Comparison of ENCODE assay signal across 14 cellular contexts in the genomic region with DNA sequence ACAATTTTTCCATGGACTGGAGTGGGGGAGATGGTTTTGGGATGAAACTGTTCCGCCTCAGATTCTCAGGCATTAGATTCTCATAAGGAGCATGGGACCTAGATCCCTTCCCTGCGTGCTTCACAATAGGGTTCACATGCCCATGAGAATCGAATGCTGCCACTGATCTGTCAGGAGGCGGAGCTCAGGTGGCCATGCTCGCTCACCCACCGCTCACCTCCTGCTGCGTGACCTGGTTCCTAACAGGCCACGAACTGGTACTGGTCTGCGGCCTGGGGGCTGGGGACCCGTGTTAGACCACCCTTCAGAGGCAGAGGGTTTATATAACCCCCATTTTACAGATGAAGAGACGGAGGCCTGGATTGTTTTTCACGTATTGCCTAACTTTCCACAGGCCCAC. TPM values are rescaled to one million over a fixed set of nuclear protein-coding genes. Genes with fewer than 3 reads are reported as not detected.
DNase-seq lines count a peak whose midpoint lies in the region; ATAC-seq, FAIRE-seq and TF ChIP-seq lines count a peak whose summit lies in the region.
"Had no signal": no experiment of that assay in that cellular context is flagged by ENCODE, and none has a peak within 500 bp of the region (broad histone marks: within the 10 kb centered on the region; RNA-seq: fewer than 3 reads in every experiment).

No MANE protein-coding gene starts in this region.

- H2BK5ac ChIP-seq in neuronal stem cell (ENCODE audit: low read length) = no peak overlapping the region

- peaks cover 35% of the 10 kb centered on the region for H3K36me3 ChIP-seq in bronchial epithelial cell (ENCODE audit: control insufficient read depth, insufficient read depth, low read length)
- peaks cover 30 to 85% of the 10 kb centered on the region in 2 donors for H3K36me3 ChIP-seq in neuronal stem cell (replicated peaks in 1 of 2; ENCODE audit: control insufficient read depth in 2 of 2, insufficient read depth in 2 of 2, low read length in 2 of 2)

- no peaks in the 10 kb centered on the region for H3K9me3 ChIP-seq in AG04450 (ENCODE audit: control insufficient read depth, insufficient read depth, low read length)
- H3K9me3 ChIP-seq in neuronal stem cell (replicated peaks in 1 of 2; ENCODE audit: control insufficient read depth in 2 of 2, insufficient read depth in 1 of 2, low read depth in 1 of 2, low read length in 2 of 2) = no peaks in the 10 kb centered on the region

- POLR2A ChIA-PET in AG04450 (lab: Yijun Ruan, JAX) = interaction anchor here (1.9 kb wide), 1 partner anchor 16 kb away, joined by 37 read pairs; the partner anchor contains the start of gene SRSF4

- H2BK15ac ChIP-seq in neuronal stem cell (ENCODE audit: low read length) = no peak overlapping the region

- H3K27ac Mint-ChIP-seq in HFFc6 = peak overlapping the region; percentile 93
- no peak overlapping the region for H3K27ac Mint-ChIP-seq in activated CD8-positive, alpha-beta memory T cell treated with anti-CD3 and anti-CD28 coated beads, Interleukin-2, amount 10 ng/mL, durations not matched to agents 7 days and 5 days
- H3K27ac Mint-ChIP-seq: B cell; CD4-positive, alpha-beta T cell had no signal

- no peak overlapping the region for H2BK12ac ChIP-seq in neuronal stem cell (ENCODE audit: low read length)

- H3K79me1 ChIP-seq in neuronal stem cell (ENCODE audit: low read depth, low read length) = no peaks in the 10 kb centered on the region

- H3K4me1 Mint-ChIP-seq in HFFc6 (ENCODE audit: low read depth) = peaks cover 41% of the 10 kb centered on the region
- peaks cover 20% of the 10 kb centered on the region for H3K4me1 Mint-ChIP-seq in activated CD8-positive, alpha-beta memory T cell treated with anti-CD3 and anti-CD28 coated beads, Interleukin-2, amount 10 ng/mL, durations not matched to agents 7 days and 5 days

- peak overlapping the region; percentile 27 for H3K9ac ChIP-seq in neuronal stem cell (ENCODE audit: low read depth, low read length, poor library complexity)

- no peak for ATAC-seq in HG02938 (IDR thresholded peaks at IDR 0.05; ENCODE audit: unreplicated experiment)
- ATAC-seq in activated CD8-positive, alpha-beta memory T cell treated with anti-CD3 and anti-CD28 coated beads, Interleukin-2, amount 10 ng/mL, durations not matched to agents 7 days and 5 days = no peak
- no peak for ATAC-seq in HG02588 (IDR thresholded peaks at IDR 0.05; ENCODE audit: unreplicated experiment)

- H3K18ac ChIP-seq in neuronal stem cell (ENCODE audit: low read length) = no peak overlapping the region

- peaks cover 23% of the 10 kb centered on the region; the same call in 1 of the 2 replicates for H3K36me3 Mint-ChIP-seq in HFFc6 (ENCODE audit: low read depth)
- H3K36me3 Mint-ChIP-seq in activated CD8-positive, alpha-beta memory T cell treated with anti-CD3 and anti-CD28 coated beads, Interleukin-2, amount 10 ng/mL, durations not matched to agents 7 days and 5 days = peaks cover 1% of the 10 kb centered on the region

- no peak for TF ChIP-seq POLR2A in lower leg skin (IDR thresholded peaks at IDR 0.05)

- H3K23ac ChIP-seq in neuronal stem cell (ENCODE audit: low read depth, low read length, poor library complexity) = no peak overlapping the region

- no peak overlapping the region for H3K14ac ChIP-seq in neuronal stem cell (ENCODE audit: low read length)

- FAIRE-seq in bronchial epithelial cell (lab: Jason Lieb, UNC) = peak; percentile 55
- FAIRE-seq: H54 had no signal

- no peaks in the 10 kb centered on the region for H3K9me3 Mint-ChIP-seq in HFFc6
- H3K9me3 Mint-ChIP-seq in activated CD8-positive, alpha-beta memory T cell treated with anti-CD3 and anti-CD28 coated beads, Interleukin-2, amount 10 ng/mL, durations not matched to agents 7 days and 5 days (ENCODE audit: low read depth) = no peaks in the 10 kb centered on the region
- H3K9me3 Mint-ChIP-seq: CD4-positive, alpha-beta T cell had no signal

- no peaks in the 10 kb centered on the region; the same call in 1 of the 2 replicates for H3K27me3 Mint-ChIP-seq in HFFc6 (ENCODE audit: insufficient read depth)
- no peaks in the 10 kb centered on the region for H3K27me3 Mint-ChIP-seq in activated CD8-positive, alpha-beta memory T cell treated with anti-CD3 and anti-CD28 coated beads, Interleukin-2, amount 10 ng/mL, durations not matched to agents 7 days and 5 days
- H3K27me3 Mint-ChIP-seq: B cell; CD4-positive, alpha-beta T cell had no signal

- WGBS in neuronal stem cell (ENCODE audit: extremely low coverage in 2 of 2, insufficient read length in 2 of 2, insufficient replicate concordance in 1 of 2), 2 donors = no CpG with 5 or more reads among the region's 12 CpGs
- 93 to 97% methylated on average over 12 of the region's 12 CpGs for WGBS in lower leg skin, 2 donors

- no peak overlapping the region for H3K4ac ChIP-seq in neuronal stem cell (ENCODE audit: low read length)

- H3K4me3 ChIP-seq in AG04450 (ENCODE audit: low read depth, low read length) = no peak overlapping the region
- no peak overlapping the region for H3K4me3 ChIP-seq in bronchial epithelial cell (ENCODE audit: low read depth, low read length)
- peak overlapping the region in 1 of 2 donors; percentile 61 for H3K4me3 ChIP-seq in neuronal stem cell (ENCODE audit: low read length in 2 of 2)
- no peak overlapping the region for H3K4me3 ChIP-seq in lower leg skin (ENCODE audit: low read depth, poor library complexity, severe bottlenecking)
- H3K4me3 ChIP-seq: GM12878 had no signal

- H2BK120ac ChIP-seq in neuronal stem cell (ENCODE audit: low read depth, low read length) = no peak overlapping the region

- no peak overlapping the region for H3K4me2 ChIP-seq in neuronal stem cell (ENCODE audit: insufficient read depth, low read length, poor library complexity, severe bottlenecking)

- H4K91ac ChIP-seq in neuronal stem cell (ENCODE audit: low read depth, low read length, poor library complexity) = no peak overlapping the region

- CTCF ChIA-PET in AG04450 (lab: Charles Lee) = interaction anchor here (0.8 to 3.7 kb wide), 13 partner anchors 10 to 321 kb away, joined by 3 to 42 read pairs (median 5); partner anchors contain the start of genes SRSF4 and TMEM200B
- CTCF ChIA-PET in activated CD8-positive, alpha-beta memory T cell treated with anti-CD3 and anti-CD28 coated beads, Interleukin-2, amount 10 ng/mL, durations not matched to agents 7 days and 5 days (lab: Charles Lee) = interaction anchor here (0.6 to 10.4 kb wide), 20 partner anchors 10 to 1266 kb away, joined by 3 to 247 read pairs (median 3); partner anchors contain the start of genes SRSF4 and TMEM200B

- no peak overlapping the region for H2AFZ ChIP-seq in neuronal stem cell (ENCODE audit: low read length)

- H4K8ac ChIP-seq in neuronal stem cell (ENCODE audit: low read depth, low read length) = no peak overlapping the region

- DNase-seq in AG04450 (ENCODE audit: low read depth, low spot score) = no peak
- DNase-seq in HFFc6 = no peak
- DNase-seq in bronchial epithelial cell (ENCODE audit: low read depth) = no peak
- no peak for DNase-seq in neuronal stem cell (ENCODE audit: low spot score)
- DNase-seq in lower leg skin (ENCODE audit: low spot score in 2 of 2) = no peak
- no peak for DNase-seq in activated CD8-positive, alpha-beta memory T cell treated with anti-CD3 and anti-CD28 coated beads, Interleukin-2, amount 10 ng/mL, durations not matched to agents 7 days and 5 days
- DNase-seq: C1 segment of cervical spinal cord, DMS 273 treated with DMSO at 0.1 percent for 48 hours had no signal

- H3K27me3 ChIP-seq in AG04450 (ENCODE audit: control insufficient read depth, insufficient read depth, low read length) (no peaks in the 10 kb centered on the region), bronchial epithelial cell (ENCODE audit: control insufficient read depth, insufficient read depth, low read length) (no peaks in the 10 kb centered on the region), neuronal stem cell (ENCODE audit: control insufficient read depth in 3 of 3, insufficient read depth in 3 of 3, low read depth in 1 of 3, low read length in 3 of 3) (no peaks in the 10 kb centered on the region)

- intact Hi-C loops in lower leg skin (cut with DNase I; ENCODE audit: low total_unique reads) = no loop called here

- TF ChIP-seq CTCF in AG04450 (IDR thresholded peaks at IDR 0.05; ENCODE audit: low read depth, low read length) (no peak), HFFc6 (IDR thresholded peaks at IDR 0.05) (no peak), bronchial epithelial cell (IDR thresholded peaks at IDR 0.05; ENCODE audit: insufficient read depth, low read length, severe bottlenecking) (no peak), lower leg skin (IDR thresholded peaks at IDR 0.05) (no peak)

- H3K4me1 ChIP-seq in neuronal stem cell (ENCODE audit: control insufficient read depth in 2 of 2, insufficient read depth in 1 of 2, low read depth in 1 of 2, low read length in 2 of 2) = peaks cover 3 to 4% of the 10 kb centered on the region in 2 donors

- H3K27ac ChIP-seq in AG04450 (ENCODE audit: low read depth, low read length) (peak overlapping the region; percentile 21), neuronal stem cell (replicated peaks; ENCODE audit: low read length) (no peak overlapping the region)

- H2AK5ac ChIP-seq in neuronal stem cell (ENCODE audit: low read depth, low read length) = no peak overlapping the region

- no peak overlapping the region for H3K4me3 Mint-ChIP-seq in HFFc6
- no peak overlapping the region for H3K4me3 Mint-ChIP-seq in activated CD8-positive, alpha-beta memory T cell treated with anti-CD3 and anti-CD28 coated beads, Interleukin-2, amount 10 ng/mL, durations not matched to agents 7 days and 5 days
- H3K4me3 Mint-ChIP-seq: B cell; CD4-positive, alpha-beta T cell had no signal

RNA-seq across cellular contexts. Expression of gene SRSF4, which starts 16.3 kb away (rescaled TPM):
- 39.7 and 45.6 TPM in 2 replicates for polyA plus RNA-seq in AG04450 (2011; rRNA removed)
- 31.5 and 36.5 TPM in 2 replicates for polyA minus RNA-seq in AG04450 (2011; rRNA and poly(A)+ RNA removed)
- 10 to 100 TPM; 47.6 to 54.5 (median 51.5) TPM for total RNA-seq in HFFc6 (2021; fragmentation: NEBNext Ultra II Directional; extraction: Animal tissue kit (Norgen Biotek cat#: 25700))
- total RNA-seq in bronchial epithelial cell = 34.5 and 40.1 TPM in 2 replicates
- polyA plus RNA-seq in neuronal stem cell (2013, experiment 1 of 2) = 111 TPM
- polyA plus RNA-seq in neuronal stem cell (2013, experiment 2 of 2) = 113 TPM
- 10 to 100 TPM; 47.3 to 89.4 (median 58.5) TPM for total RNA-seq in lower leg skin
- total RNA-seq in activated CD8-positive, alpha-beta memory T cell treated with anti-CD3 and anti-CD28 coated beads, Interleukin-2, amount 10 ng/mL, durations not matched to agents 7 days and 5 days = 100 to 1,000 TPM; 145 to 147 TPM

RNA-seq across cellular contexts. Expression of gene MECR, which starts 32.7 kb away (rescaled TPM):
- 18.2 and 23.4 TPM in 2 replicates for polyA plus RNA-seq in AG04450 (2011; rRNA removed)
- polyA minus RNA-seq in AG04450 (2011; rRNA and poly(A)+ RNA removed) = 27.4 and 35.4 TPM in 2 replicates
- total RNA-seq in HFFc6 (2021; fragmentation: NEBNext Ultra II Directional; extraction: Animal tissue kit (Norgen Biotek cat#: 25700)) = 10 to 100 TPM; 20.5 to 27.1 (median 21.9) TPM
- total RNA-seq in bronchial epithelial cell (28.2 TPM in 2 replicates), lower leg skin (10 to 100 TPM; 23.2 to 28.3 (median 25.3) TPM)
- 19.8 TPM for polyA plus RNA-seq in neuronal stem cell (2013, experiment 1 of 2)
- 19.0 TPM for polyA plus RNA-seq in neuronal stem cell (2013, experiment 2 of 2)
- 10 to 100 TPM; 24.5 to 26.9 TPM for total RNA-seq in activated CD8-positive, alpha-beta memory T cell treated with anti-CD3 and anti-CD28 coated beads, Interleukin-2, amount 10 ng/mL, durations not matched to agents 7 days and 5 days

RNA-seq across cellular contexts. Expression of gene PTPRU, which starts 38.3 kb away (rescaled TPM):
- 7.8 and 9.7 TPM in 2 replicates for polyA plus RNA-seq in AG04450 (2011; rRNA removed)
- polyA minus RNA-seq in AG04450 (2011; rRNA and poly(A)+ RNA removed) = 18.5 and 23.1 TPM in 2 replicates
- 1 to 10 TPM; 5.6 to 8.1 (median 7.0) TPM for total RNA-seq in HFFc6 (2021; fragmentation: NEBNext Ultra II Directional; extraction: Animal tissue kit (Norgen Biotek cat#: 25700))
- total RNA-seq in bronchial epithelial cell = 40.8 and 53.2 TPM in 2 replicates
- polyA plus RNA-seq in neuronal stem cell (2013, experiment 1 of 2) = 25.9 TPM
- polyA plus RNA-seq in neuronal stem cell (2013, experiment 2 of 2) = 26.2 TPM
- total RNA-seq in lower leg skin = 10 to 100 TPM; 15.9 to 56.3 (median 30.6) TPM
- under 1 TPM; 0.47 to 0.64 TPM for total RNA-seq in activated CD8-positive, alpha-beta memory T cell treated with anti-CD3 and anti-CD28 coated beads, Interleukin-2, amount 10 ng/mL, durations not matched to agents 7 days and 5 days

Comparison
In these comparisons a context has a peak if more than half of its experiments do, and no peak if none do; other contexts are left out.
1. RNA of gene PTPRU, which starts 38.3 kb away (total RNA-seq): 40.8 to 53.2 TPM in bronchial epithelial cell, 15.9 to 56.3 TPM in lower leg skin and 5.6 to 8.1 TPM in HFFc6; 0.47 to 0.64 TPM in activated CD8-positive, alpha-beta memory T cell treated with anti-CD3 and anti-CD28 coated beads, Interleukin-2, amount 10 ng/mL, durations not matched to agents 7 days and 5 days; every median in the first group is over 4 times any median in the second.